Comparison of ENCODE assay signal across 8 cellular contexts in the genomic region with DNA sequence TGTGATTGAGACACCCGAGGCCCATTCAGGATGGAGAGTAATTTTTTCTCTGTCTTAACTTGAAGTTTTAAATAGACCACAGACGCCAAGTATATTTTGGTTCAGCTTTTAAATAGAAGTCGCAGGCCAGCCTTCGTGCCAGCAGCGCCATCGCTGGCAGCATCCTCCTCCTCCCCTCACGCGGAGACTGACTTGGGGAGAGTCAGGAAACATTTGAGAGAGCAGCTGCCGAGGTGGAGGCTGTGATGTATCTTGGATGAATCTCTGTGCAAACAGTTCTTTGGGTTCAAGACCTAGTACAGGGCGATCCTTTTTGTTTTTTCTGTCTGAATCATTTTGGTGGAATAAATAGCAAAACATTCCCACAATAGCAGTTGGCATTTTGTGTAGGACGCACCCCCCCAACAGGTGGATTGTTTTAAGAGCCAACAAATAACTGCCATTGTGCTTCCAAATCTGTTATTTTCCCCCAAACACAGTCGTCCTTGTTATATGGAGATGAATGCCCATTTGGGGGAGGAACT. TPM values are rescaled to one million over a fixed set of nuclear protein-coding genes. Genes with fewer than 3 reads are reported as not detected.
DNase-seq lines count a peak whose midpoint lies in the region; ATAC-seq lines count a peak whose summit lies in the region.

No MANE protein-coding gene starts in this region.

- H3K36me3 ChIP-seq in thymus (ENCODE audit: control insufficient read depth, insufficient read depth) = no peaks in the 10 kb centered on the region

- H3K27ac ChIP-seq in thymus (ENCODE audit: low read depth) = peak overlapping the region; percentile 91

- H3K27ac Mint-ChIP-seq in naive thymus-derived CD8-positive, alpha-beta T cell = peak overlapping the region; percentile 34 to 95 (median 90)

- no peaks in the 10 kb centered on the region for H3K36me3 Mint-ChIP-seq in naive thymus-derived CD8-positive, alpha-beta T cell

- 3% methylated on average over 12 of the region's 12 CpGs for WGBS in thymus

- no peaks in the 10 kb centered on the region for H3K9me3 Mint-ChIP-seq in naive thymus-derived CD8-positive, alpha-beta T cell

- H3K4me3 ChIP-seq in thymus (ENCODE audit: low read length) = peak overlapping the region; percentile 83

- H3K4me1 ChIP-seq in thymus (ENCODE audit: control insufficient read depth, insufficient read depth, low read length) = peaks cover 7% of the 10 kb centered on the region

- ATAC-seq in naive thymus-derived CD8-positive, alpha-beta T cell = peak; percentile 29 to 35

- H3K4me1 Mint-ChIP-seq in naive thymus-derived CD8-positive, alpha-beta T cell = peaks cover 12 to 19% (median 18%) of the 10 kb centered on the region in 4 donors

- no peaks in the 10 kb centered on the region for H3K9me3 ChIP-seq in thymus (ENCODE audit: control insufficient read depth)

- DNase-seq in activated gamma-delta T cell treated with Interleukin-2 at 50 U/mL for 16 hours = peak; percentile 14
- no peak for DNase-seq in activated gamma-delta T cell (lab: John Stamatoyannopoulos, UW)
- peak; percentile 62 for DNase-seq in NCI-H748 (lab: John Stamatoyannopoulos, UW; ENCODE audit: unreplicated experiment)
- DNase-seq in activated T-helper 1 cell treated with Interleukin-2 at 50 U/mL for 16 hours (ENCODE audit: low read depth) = peak; percentile 21
- DNase-seq in fibroblast of peridontal ligament (ENCODE audit: extremely low read depth) = peak; percentile 50
- peak; percentile 5 to 66 (median 30) for DNase-seq in naive thymus-derived CD8-positive, alpha-beta T cell
- no peak for DNase-seq in NCI-H187 treated with DMSO at 0.1 percent for 48 hours (lab: John Stamatoyannopoulos, UW)

- no peaks in the 10 kb centered on the region for H3K27me3 ChIP-seq in thymus (ENCODE audit: control insufficient read depth, insufficient read depth)

- POLR2A ChIA-PET in naive thymus-derived CD8-positive, alpha-beta T cell (lab: Charles Lee) = interaction anchor here (0.6 to 2.1 kb wide), 2 partner anchors 108 to 111 kb away, joined by 6 to 10 read pairs; a partner anchor contains a TSS

- H3K4me3 Mint-ChIP-seq in naive thymus-derived CD8-positive, alpha-beta T cell = peak overlapping the region; percentile 84 to 96 (median 91)

- H3K27me3 Mint-ChIP-seq in naive thymus-derived CD8-positive, alpha-beta T cell = no peaks in the 10 kb centered on the region

RNA-seq across cellular contexts. Expression of a gene that starts 0.9 kb away (rescaled TPM):
- total RNA-seq in naive thymus-derived CD8-positive, alpha-beta T cell = under 1 TPM in 1 of 2 experiments, not detected in 1; 0.73 TPM
- polyA plus RNA-seq in naive thymus-derived CD8-positive, alpha-beta T cell = not detected
- polyA plus RNA-seq in thymus = 0.30 TPM

Comparison
In these comparisons a context has a peak if more than half of its experiments do, and no peak if none do; other contexts are left out.
1. DNase-seq: peak in activated gamma-delta T cell treated with Interleukin-2 at 50 U/mL for 16 hours (single experiment), NCI-H748 (single experiment), activated T-helper 1 cell treated with Interleukin-2 at 50 U/mL for 16 hours (single experiment), fibroblast of peridontal ligament (single experiment) and naive thymus-derived CD8-positive, alpha-beta T cell (10 of 10); none in activated gamma-delta T cell (single experiment) and NCI-H187 treated with DMSO at 0.1 percent for 48 hours (single experiment).